Comparison of ENCODE assay signal across 19 cellular contexts in genomic region chr9:69444021-69444420, GRCh38.
A peak's percentile ranks its signal among the peaks of the same experiment; 100 is the strongest.
DNase-seq lines count a peak whose midpoint lies in the region; ATAC-seq, FAIRE-seq and TF ChIP-seq lines count a peak whose summit lies in the region.
"Had no signal": no experiment of that assay in that cellular context is flagged by ENCODE, and none has a peak within 500 bp of the region (broad histone marks: within the 10 kb centered on the region; RNA-seq: fewer than 3 reads in every experiment).

No MANE protein-coding gene starts in this region.

- no peak overlapping the region for H3K9ac ChIP-seq in astrocyte (ENCODE audit: low read length)

- FAIRE-seq in astrocyte (lab: Jason Lieb, UNC), result peak; percentile 98
- FAIRE-seq: D721Med had no signal

- no peak overlapping the region for H2AFZ ChIP-seq in astrocyte (ENCODE audit: low read depth, low read length)

- 83 to 86% methylated on average over 8 of the region's 8 CpGs for WGBS in aorta, 2 donors

- no peaks in the 10 kb centered on the region for H3K9me3 ChIP-seq in A673 (ENCODE audit: low read depth, low read length, poor library complexity, severe bottlenecking)
- no peaks in the 10 kb centered on the region for H3K9me3 ChIP-seq in astrocyte (ENCODE audit: insufficient read depth, low read depth, low read length)
- no peaks in the 10 kb centered on the region for H3K9me3 ChIP-seq in aorta (ENCODE audit: control insufficient read depth, low read length)
- H3K9me3 ChIP-seq: vagina had no signal

- ATAC-seq in GM21515 (IDR thresholded peaks at IDR 0.05; ENCODE audit: unreplicated experiment), result no peak
- ATAC-seq in aorta (ENCODE audit: low FRiP score), result no peak
- ATAC-seq: left cardiac atrium had no signal

- peak overlapping the region; percentile 10 for H3K4me2 ChIP-seq in astrocyte (ENCODE audit: low read length)

- no peak for TF ChIP-seq CTCF in A673 (conservative IDR thresholded peaks at IDR 0.05; ENCODE audit: low read depth, low read length)
- TF ChIP-seq CTCF in astrocyte (IDR thresholded peaks at IDR 0.05; ENCODE audit: insufficient read depth, low read depth, low read length), result no peak
- no peak for TF ChIP-seq CTCF in fibroblast of villous mesenchyme (IDR thresholded peaks at IDR 0.05; ENCODE audit: insufficient read depth, low read depth, low read length)

- peaks cover 17% of the 10 kb centered on the region for H3K4me1 Mint-ChIP-seq in astrocyte (ENCODE audit: low read depth, unreplicated experiment)

- no peak overlapping the region for H3K27ac ChIP-seq in A673 (ENCODE audit: low read depth, low read length, poor library complexity, severe bottlenecking)
- no peak overlapping the region for H3K27ac ChIP-seq in astrocyte (ENCODE audit: low read depth, low read length)
- H3K27ac ChIP-seq in aorta (ENCODE audit: low read depth in 1 of 2, low read length in 2 of 2), result no peak overlapping the region
- H3K27ac ChIP-seq: epithelial cell of prostate, vagina had no signal

- no peak overlapping the region for H3K4me3 Mint-ChIP-seq in astrocyte (ENCODE audit: unreplicated experiment)
- H3K4me3 Mint-ChIP-seq: activated CD4-positive, alpha-beta T cell treated with anti-CD3 and anti-CD28 coated beads, Interleukin-2, amount 10 ng/mL, durations not matched to agents 7 days and 5 days; activated naive CD4-positive, alpha-beta T cell treated with anti-CD3 and anti-CD28 coated beads, Interleukin-2, amount 50 U/mL, for 24 hours; stimulated activated naive CD8-positive, alpha-beta T cell treated with anti-CD3 and anti-CD28 coated beads, Interleukin-15, Interleukin-2, amounts not matched to agents 100 ng/mL and 50 ng/mL, for 24 hours had no signal

- no peaks in the 10 kb centered on the region for H4K20me1 ChIP-seq in astrocyte (ENCODE audit: insufficient read depth, low read length)

- no peak overlapping the region for H3K27ac Mint-ChIP-seq in astrocyte (ENCODE audit: unreplicated experiment)
- H3K27ac Mint-ChIP-seq: activated CD4-positive, alpha-beta T cell treated with anti-CD3 and anti-CD28 coated beads, Interleukin-2, amount 10 ng/mL, durations not matched to agents 7 days and 5 days; activated naive CD4-positive, alpha-beta T cell treated with anti-CD3 and anti-CD28 coated beads, Interleukin-2, amount 50 U/mL, for 24 hours; stimulated activated naive CD8-positive, alpha-beta T cell treated with anti-CD3 and anti-CD28 coated beads, Interleukin-15, Interleukin-2, amounts not matched to agents 100 ng/mL and 50 ng/mL, for 24 hours had no signal

- H3K79me2 ChIP-seq in astrocyte (ENCODE audit: insufficient read depth, low read length), result no peaks in the 10 kb centered on the region

- POLR2A ChIA-PET in A673 (lab: Charles Lee; ENCODE audit: low non-redundant PET), result no interaction called here

- H3K27me3 ChIP-seq in A673 (replicated peaks; ENCODE audit: insufficient read depth, low read depth, low read length, poor library complexity), result peaks cover 15% of the 10 kb centered on the region
- no peaks in the 10 kb centered on the region for H3K27me3 ChIP-seq in astrocyte (ENCODE audit: insufficient read depth, low read length)
- no peaks in the 10 kb centered on the region for H3K27me3 ChIP-seq in aorta (ENCODE audit: control insufficient read depth in 1 of 2, insufficient read depth in 2 of 2, low read length in 1 of 2)
- H3K27me3 ChIP-seq: vagina had no signal

- H3K4me3 ChIP-seq in A673 (ENCODE audit: low read depth, low read length, poor library complexity, severe bottlenecking) (no peak overlapping the region), astrocyte (ENCODE audit: insufficient read depth, low read depth, low read length) (no peak overlapping the region), fibroblast of villous mesenchyme (ENCODE audit: low read depth, low read length) (no peak overlapping the region), aorta (ENCODE audit: low read length in 2 of 2) (no peak overlapping the region)
- H3K4me3 ChIP-seq: vagina had no signal

- CTCF ChIA-PET in A673 (lab: Charles Lee), result no interaction called here

- no TSS peak for BruUV-seq in A673 (replicated peaks; lab: Mats Ljungman, UMichigan)

- intact Hi-C loops in A673 (cut with micrococcal nuclease; ENCODE audit: unreplicated experiment) (no loop called here), aorta (cut with DNase I) (no loop called here)

- H3K36me3 ChIP-seq in A673 (ENCODE audit: insufficient read depth, low read length, poor library complexity, severe bottlenecking), result no peaks in the 10 kb centered on the region
- no peaks in the 10 kb centered on the region for H3K36me3 ChIP-seq in astrocyte (ENCODE audit: insufficient read depth, low read length)
- H3K36me3 ChIP-seq in aorta (ENCODE audit: control insufficient read depth in 1 of 2, insufficient read depth in 2 of 2, low read length in 1 of 2), result no peaks in the 10 kb centered on the region

- H3K27me3 Mint-ChIP-seq in astrocyte (ENCODE audit: low read depth, unreplicated experiment), result peaks cover 14% of the 10 kb centered on the region
- H3K27me3 Mint-ChIP-seq: activated CD4-positive, alpha-beta T cell treated with anti-CD3 and anti-CD28 coated beads, Interleukin-2, amount 10 ng/mL, durations not matched to agents 7 days and 5 days; activated naive CD4-positive, alpha-beta T cell treated with anti-CD3 and anti-CD28 coated beads, Interleukin-2, amount 50 U/mL, for 24 hours; stimulated activated naive CD8-positive, alpha-beta T cell treated with anti-CD3 and anti-CD28 coated beads, Interleukin-15, Interleukin-2, amounts not matched to agents 100 ng/mL and 50 ng/mL, for 24 hours had no signal

- DNase-seq in A673 (ENCODE audit: low spot score) (peak; percentile 42), GM04504 (ENCODE audit: low read depth) (peak; percentile 88), astrocyte (ENCODE audit: low read depth) (peak; percentile 77), fibroblast of villous mesenchyme (ENCODE audit: low read depth) (peak; percentile 12), aorta (no peak)
- DNase-seq in stimulated activated CD4-positive, alpha-beta T cell treated with anti-CD3 and anti-CD28 coated beads, Interleukin-4, amount 100 ng/mL, for 1 hour, result no peak
- no peak for DNase-seq in effector CD8-positive, alpha-beta T cell (lab: John Stamatoyannopoulos, UW)
- DNase-seq: activated CD4-positive, alpha-beta T cell treated with anti-CD3 and anti-CD28 coated beads, Interleukin-2, amount 10 ng/mL, durations not matched to agents 7 days and 5 days; activated T-cell treated with anti-CD3 and anti-CD28 coated beads for 4 hours; hypothalamus; left cardiac atrium; NCI-H2227 treated with DMSO at 0.1 percent for 48 hours; SIG-M5 had no signal

- H3K36me3 Mint-ChIP-seq in astrocyte (ENCODE audit: low read depth, unreplicated experiment), result peaks cover 9% of the 10 kb centered on the region

- H3K4me1 ChIP-seq in A673 (ENCODE audit: insufficient read depth, low read length, poor library complexity, severe bottlenecking) (no peaks in the 10 kb centered on the region), astrocyte (ENCODE audit: insufficient read depth, low read length) (peaks cover 16% of the 10 kb centered on the region), aorta (ENCODE audit: control insufficient read depth in 1 of 2, insufficient read depth in 2 of 2, low read length in 2 of 2) (no peaks in the 10 kb centered on the region)
- H3K4me1 ChIP-seq: vagina had no signal

- peaks cover 4% of the 10 kb centered on the region for H3K9me3 Mint-ChIP-seq in astrocyte (ENCODE audit: unreplicated experiment)
- H3K9me3 Mint-ChIP-seq: activated CD4-positive, alpha-beta T cell treated with anti-CD3 and anti-CD28 coated beads, Interleukin-2, amount 10 ng/mL, durations not matched to agents 7 days and 5 days; activated naive CD4-positive, alpha-beta T cell treated with anti-CD3 and anti-CD28 coated beads, Interleukin-2, amount 50 U/mL, for 24 hours; stimulated activated naive CD8-positive, alpha-beta T cell treated with anti-CD3 and anti-CD28 coated beads, Interleukin-15, Interleukin-2, amounts not matched to agents 100 ng/mL and 50 ng/mL, for 24 hours had no signal

Comparison
In these comparisons a context has a peak if more than half of its experiments do, and no peak if none do; other contexts are left out.
1. DNase-seq: peak in A673 (single experiment), GM04504 (single experiment), astrocyte (single experiment) and fibroblast of villous mesenchyme (single experiment); none in stimulated activated CD4-positive, alpha-beta T cell treated with anti-CD3 and anti-CD28 coated beads, Interleukin-4, amount 100 ng/mL, for 1 hour (single experiment), effector CD8-positive, alpha-beta T cell (single experiment) and aorta (0 of 2).